In genomic region chr10:59670269-59670668, GRCh38 we compare ENCODE assay signal across 26 cellular contexts. TPM values are rescaled to one million over a fixed set of nuclear protein-coding genes. Genes with fewer than 3 reads are reported as not detected.
"Had no signal": no experiment of that assay in that cellular context is flagged by ENCODE, and none has a peak within 500 bp of the region (broad histone marks: within the 10 kb centered on the region; RNA-seq: fewer than 3 reads in every experiment).

No MANE protein-coding gene starts in this region.

- H3K36me3 ChIP-seq: left ventricle myocardium inferior, pancreas, prostate gland, suprapubic skin, thoracic aorta, upper lobe of right lung had no signal

- H2AFZ ChIP-seq: hepatocyte had no signal

- H3K27me3 ChIP-seq: hepatocyte, pancreas, spleen, suprapubic skin, tibial artery, upper lobe of right lung had no signal

- DNase-seq: islet precursor cell; left ventricle myocardium inferior; mesendoderm; naive B cell; pancreas; posterior cingulate gyrus; retina; right cardiac atrium; small intestine; spleen; stimulated activated CD4-positive, alpha-beta T cell treated with anti-CD3 and anti-CD28 coated beads, Interleukin-4, amount 100 ng/mL, for 24 hours; stimulated activated naive CD4-positive, alpha-beta T cell; tibial artery; trophoblast cell; upper lobe of right lung had no signal

- ATAC-seq: natural killer cell treated with Interleukin-12 subunit alpha and Interleukin-12 subunit beta and Interleukin-15 and Interleukin-18, amount 100 ng/mL, for 72 hours; pancreas; right cardiac atrium; sciatic nerve; stimulated activated effector memory CD8-positive, alpha-beta T cell treated with anti-CD3 and anti-CD28 coated beads, Interleukin-12 subunit alpha, Interleukin-12 subunit beta, amount 100 ng/mL, for 72 hours; upper lobe of right lung had no signal

- H3K4me2 ChIP-seq: hepatocyte had no signal

- H3K9me3 Mint-ChIP-seq: stimulated activated effector memory CD8-positive, alpha-beta T cell treated with anti-CD3 and anti-CD28 coated beads, Interleukin-12 subunit alpha, Interleukin-12 subunit beta, amount 100 ng/mL, for 72 hours; stimulated activated naive CD8-positive, alpha-beta T cell treated with anti-CD3 and anti-CD28 coated beads, Interleukin-15, Interleukin-2, amounts not matched to agents 100 ng/mL and 50 ng/mL, for 24 hours had no signal

- H3K4me3 Mint-ChIP-seq: mesothelial cell of epicardium; naive B cell; natural killer cell treated with Interleukin-12 subunit alpha and Interleukin-12 subunit beta and Interleukin-15 and Interleukin-18, amount 100 ng/mL, for 72 hours; stimulated activated effector memory CD8-positive, alpha-beta T cell treated with anti-CD3 and anti-CD28 coated beads, Interleukin-12 subunit alpha, Interleukin-12 subunit beta, amount 100 ng/mL, for 72 hours; stimulated activated naive CD8-positive, alpha-beta T cell treated with anti-CD3 and anti-CD28 coated beads, Interleukin-15, Interleukin-2, amounts not matched to agents 100 ng/mL and 50 ng/mL, for 24 hours had no signal

- H3K4me1 ChIP-seq: left ventricle myocardium inferior, pancreas, prostate gland, suprapubic skin, upper lobe of right lung had no signal

- H3K27me3 Mint-ChIP-seq: naive B cell had no signal

- H3K27ac ChIP-seq: hepatocyte, left ventricle myocardium inferior, pancreas, prostate gland, spleen, suprapubic skin, thoracic aorta, tibial artery, upper lobe of right lung had no signal

- H3K9me3 ChIP-seq: pancreas, prostate gland, suprapubic skin, thoracic aorta, tibial artery, upper lobe of right lung had no signal

- H3K4me3 ChIP-seq: hepatocyte, left ventricle myocardium inferior, lung, pancreas, prostate gland, spleen, suprapubic skin, thoracic aorta, tibial artery, upper lobe of right lung had no signal

- H3K27ac Mint-ChIP-seq: mesothelial cell of epicardium; natural killer cell treated with Interleukin-12 subunit alpha and Interleukin-12 subunit beta and Interleukin-15 and Interleukin-18, amount 100 ng/mL, for 72 hours; stimulated activated effector memory CD8-positive, alpha-beta T cell treated with anti-CD3 and anti-CD28 coated beads, Interleukin-12 subunit alpha, Interleukin-12 subunit beta, amount 100 ng/mL, for 72 hours; stimulated activated naive CD8-positive, alpha-beta T cell treated with anti-CD3 and anti-CD28 coated beads, Interleukin-15, Interleukin-2, amounts not matched to agents 100 ng/mL and 50 ng/mL, for 24 hours had no signal

- H3K4me1 Mint-ChIP-seq: stimulated activated effector memory CD8-positive, alpha-beta T cell treated with anti-CD3 and anti-CD28 coated beads, Interleukin-12 subunit alpha, Interleukin-12 subunit beta, amount 100 ng/mL, for 72 hours had no signal

- H3K79me2 ChIP-seq: hepatocyte had no signal

RNA-seq across cellular contexts. Expression of gene SLC16A9, which starts 39.4 kb away (rescaled TPM):
- total RNA-seq: mononuclear cell had no signal
